Comparison of ENCODE assay signal across 18 cellular contexts in the genomic region with DNA sequence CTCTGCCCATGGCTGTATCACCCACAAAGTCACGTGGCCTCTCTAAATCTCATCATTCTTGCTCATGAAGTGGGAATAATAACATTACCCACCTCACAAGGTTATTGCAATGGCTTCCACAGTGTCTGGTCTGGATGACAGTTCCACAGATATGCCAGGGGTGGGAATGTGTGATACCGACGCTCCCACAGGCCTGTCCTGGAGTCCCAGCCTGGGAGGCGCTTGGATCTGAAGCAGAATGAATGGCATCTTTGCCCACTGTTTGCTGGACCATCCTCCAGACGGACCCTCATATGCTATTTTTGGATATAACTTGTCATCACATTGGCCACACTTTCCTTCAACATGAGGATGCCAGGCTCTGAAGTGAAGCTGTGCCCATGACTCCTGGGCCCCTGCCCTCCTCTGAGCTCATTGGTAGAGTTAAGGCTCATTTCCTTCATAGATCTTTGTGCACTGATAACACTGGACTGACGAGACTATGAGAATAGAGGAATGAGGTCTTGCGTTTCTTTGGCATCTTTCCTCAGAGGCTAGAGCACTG.
"Had no signal": no experiment of that assay in that cellular context is flagged by ENCODE, and none has a peak within 500 bp of the region (broad histone marks: within the 10 kb centered on the region; RNA-seq: fewer than 3 reads in every experiment).

No MANE protein-coding gene starts in this region.

- DNase-seq: caudate nucleus; colonic mucosa; effector CD8-positive, alpha-beta T cell; mammary epithelial cell; natural killer cell; ovary; stimulated activated CD4-positive, alpha-beta T cell treated with anti-CD3 and anti-CD28 coated beads, Interleukin-2, amount 100 ng/mL, for 24 hours; stimulated activated CD4-positive, alpha-beta T cell treated with anti-CD3 and anti-CD28 coated beads, Interleukin-4, amount 100 ng/mL, for 4 hours; stimulated activated naive B cell treated with anti-CD40 and anti-IgM and Interleukin-4, amounts not matched to agents 10 μg/mL and 1 μg/mL and 100 μg/mL, for 72 hours; stomach; substantia nigra; trophoblast cell had no signal

- H3K27ac ChIP-seq: colonic mucosa, ovary, skin epidermis, stomach had no signal

- H3K27me3 ChIP-seq: colonic mucosa, ovary, stomach had no signal

- H3K4me3 ChIP-seq: colonic mucosa, ovary, skin epidermis, stomach had no signal

- H3K9me3 Mint-ChIP-seq: mesothelial cell of epicardium, natural killer cell, neural crest cell had no signal

- H3K4me1 Mint-ChIP-seq: mesothelial cell of epicardium; neural crest cell; stimulated activated naive B cell treated with anti-CD40 and anti-IgM and Interleukin-4, amounts not matched to agents 10 μg/mL and 1 μg/mL and 100 μg/mL, for 72 hours had no signal

- H3K36me3 ChIP-seq: colonic mucosa, ovary, stomach had no signal

- H3K4me1 ChIP-seq: colonic mucosa, stomach had no signal

- H3K4me3 Mint-ChIP-seq: mesothelial cell of epicardium; natural killer cell; neural crest cell; stimulated activated naive B cell treated with anti-CD40 and anti-IgM and Interleukin-4, amounts not matched to agents 10 μg/mL and 1 μg/mL and 100 μg/mL, for 72 hours had no signal

- H3K27ac Mint-ChIP-seq: mesothelial cell of epicardium; natural killer cell; stimulated activated naive B cell treated with anti-CD40 and anti-IgM and Interleukin-4, amounts not matched to agents 10 μg/mL and 1 μg/mL and 100 μg/mL, for 72 hours had no signal

- H3K9me3 ChIP-seq: colonic mucosa, ovary, stomach had no signal

- FAIRE-seq: frontal cortex, keratinocyte had no signal

- ATAC-seq: natural killer cell; sciatic nerve; stimulated activated naive B cell treated with anti-CD40 and anti-IgM and Interleukin-4, amounts not matched to agents 10 μg/mL and 1 μg/mL and 100 μg/mL, for 72 hours had no signal
